In the genomic region with DNA sequence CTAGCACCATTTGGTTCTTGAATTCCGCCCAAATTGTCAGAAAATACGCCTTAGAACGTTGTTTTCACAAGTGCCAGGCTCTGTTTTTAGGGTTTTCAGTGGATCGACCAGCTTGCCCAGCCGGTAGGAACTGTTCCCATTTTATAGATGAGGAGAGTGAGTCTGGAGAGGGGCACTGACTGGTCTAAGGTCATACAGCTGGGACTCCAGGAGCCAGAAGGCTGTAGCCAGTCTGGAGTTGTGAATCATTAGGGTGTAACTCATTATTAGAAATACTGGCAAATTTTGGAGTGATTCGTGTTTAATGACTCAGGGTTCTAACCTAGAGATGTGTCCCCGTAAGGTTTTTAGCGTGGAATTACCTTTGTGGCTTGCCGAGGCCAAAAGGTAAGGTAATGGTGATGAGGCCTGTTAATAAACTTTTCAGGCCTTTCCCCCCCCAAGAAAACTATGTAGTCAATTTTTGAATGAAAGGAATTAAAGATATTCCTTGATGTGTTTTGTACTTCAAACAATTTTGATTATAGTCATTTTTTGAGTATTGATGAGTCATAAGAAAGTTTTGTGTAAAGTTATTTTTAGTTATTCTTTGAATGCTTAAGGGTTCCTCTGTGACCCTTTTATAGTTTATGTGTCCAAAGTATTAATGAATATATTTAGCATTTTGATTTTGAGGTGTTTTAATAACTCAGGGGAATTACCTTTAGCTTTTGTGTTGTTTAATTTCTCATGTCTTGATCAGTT, we compare ENCODE assay signal across 8 cellular contexts. TPM values are rescaled to one million over a fixed set of nuclear protein-coding genes. Genes with fewer than 3 reads are reported as not detected.
DNase-seq lines count a peak whose midpoint lies in the region; ATAC-seq and TF ChIP-seq lines count a peak whose summit lies in the region.

No MANE protein-coding gene starts in this region.

- no peak for ATAC-seq in left lung

- no peaks in the 10 kb centered on the region for H3K9me3 ChIP-seq in BE2C
- H3K9me3 ChIP-seq in adipocyte (ENCODE audit: control insufficient read depth, low read length): no peaks in the 10 kb centered on the region
- no peaks in the 10 kb centered on the region for H3K9me3 ChIP-seq in left lung
- no peaks in the 10 kb centered on the region for H3K9me3 ChIP-seq in transverse colon

- no peak for TF ChIP-seq POLR2A in transverse colon (IDR thresholded peaks at IDR 0.05)

- peaks cover 3% of the 10 kb centered on the region; the same call in 1 of the 2 replicates for H3K36me3 ChIP-seq in BE2C
- no peaks in the 10 kb centered on the region for H3K36me3 ChIP-seq in adipocyte (ENCODE audit: control insufficient read depth, insufficient read depth, low read length, severe bottlenecking)
- H3K36me3 ChIP-seq in left lung: no peaks in the 10 kb centered on the region
- no peaks in the 10 kb centered on the region for H3K36me3 ChIP-seq in transverse colon

- H3K9ac ChIP-seq in adipocyte (ENCODE audit: low read length): peak overlapping the region; percentile 98

- no peak for DNase-seq in BE2C
- DNase-seq in HT1080 (ENCODE audit: low read depth): peak; percentile 48
- DNase-seq in adipocyte (ENCODE audit: low read depth): peak; percentile 45
- no peak for DNase-seq in left lung
- no peak for DNase-seq in transverse colon
- DNase-seq in globus pallidus (ENCODE audit: low spot score): no peak
- no peak for DNase-seq in NCI-H187 (lab: John Stamatoyannopoulos, UW)
- DNase-seq in NCI-H1694 treated with DMSO at 0.1 percent for 48 hours (lab: John Stamatoyannopoulos, UW): no peak

- in situ Hi-C loops in transverse colon (cut with MboI; ENCODE audit: low pct_ligation_motif_present in 1 of 4, low pct_unique_long_range_greater_than_20kb in 1 of 4, low sequenced_read_pairs in 3 of 4): no loop called here

- intact Hi-C loops in left lung (cut with DNase I): loop anchor here in 1 of 2 donors (10.0 kb wide), 1 partner anchor 104 kb away; the partner anchor contains the start of gene VPS26C
- intact Hi-C loops in transverse colon (cut with DNase I; ENCODE audit: low total_unique reads): loop anchor here (10.0 kb wide), 1 partner anchor 196 kb away; no protein-coding TSS in a partner anchor

- WGBS in transverse colon (ENCODE audit: low coverage in 1 of 2), 2 donors: 4 to 10% methylated on average over 5 to 9 of the region's 9 CpGs

- no peaks in the 10 kb centered on the region for H3K27me3 ChIP-seq in BE2C
- no peaks in the 10 kb centered on the region for H3K27me3 ChIP-seq in adipocyte (replicated peaks; ENCODE audit: control insufficient read depth, insufficient read depth, low read length)
- no peaks in the 10 kb centered on the region for H3K27me3 ChIP-seq in left lung
- no peaks in the 10 kb centered on the region for H3K27me3 ChIP-seq in transverse colon

- TF ChIP-seq CTCF in BE2C (IDR thresholded peaks at IDR 0.05; ENCODE audit: low read depth, low read length): no peak
- TF ChIP-seq CTCF in left lung (IDR thresholded peaks at IDR 0.05): no peak
- TF ChIP-seq CTCF in transverse colon (IDR thresholded peaks at IDR 0.05): no peak

- H3K27ac ChIP-seq in left lung: peak overlapping the region; percentile 100
- H3K27ac ChIP-seq in transverse colon: peak overlapping the region; percentile 96 to 100 (median 100)

- H3K4me3 ChIP-seq in BE2C (ENCODE audit: low read depth, low read length) (peak overlapping the region; percentile 85), adipocyte (ENCODE audit: low read length) (peak overlapping the region; percentile 89), left lung (peak overlapping the region; percentile 79 to 87), transverse colon (peak overlapping the region; percentile 84 to 99 (median 94))

- TF ChIP-seq EP300 in transverse colon (IDR thresholded peaks at IDR 0.05; ENCODE audit: low read depth): no peak

- H3K4me1 ChIP-seq in BE2C (no peaks in the 10 kb centered on the region), adipocyte (ENCODE audit: control insufficient read depth, insufficient read depth, low read length) (peaks cover 41% of the 10 kb centered on the region), left lung (peaks cover 9 to 58% of the 10 kb centered on the region in 2 donors), transverse colon (peaks cover 24 to 62% (median 50%) of the 10 kb centered on the region in 4 donors)

RNA-seq across cellular contexts. Expression of gene DYRK1A, which starts 2.1 kb away (rescaled TPM):
- 23.5 TPM for polyA plus RNA-seq in BE2C (2012; ENCODE audit: insufficient read depth, insufficient read length, low read depth)
- 23.9 and 31.5 TPM in 2 replicates for total RNA-seq in HT1080 (2014; rRNA removed; shearing (Covaris generic))
- 16.6 and 21.0 TPM in 2 replicates for polyA plus RNA-seq in HT1080 (2015; cell fraction: cytosol; rRNA removed)
- 38.1 and 43.1 TPM in 2 replicates for polyA plus RNA-seq in HT1080 (2015; cell fraction: nucleus; rRNA removed)
- total RNA-seq in left lung: 10 to 100 TPM; 57.0 to 61.9 TPM
- 100 to 1,000 TPM in 2 of 4 donors, 10 to 100 TPM in 2; 71.5 to 116 (median 90.9) TPM for total RNA-seq in transverse colon

Comparison
In these comparisons a context has a peak if more than half of its experiments do, and no peak if none do; other contexts are left out.
1. DNase-seq: peak in HT1080 (single experiment) and adipocyte (single experiment); none in BE2C (single experiment), left lung (0 of 2), transverse colon (single experiment), globus pallidus (single experiment), NCI-H187 (0 of 2) and NCI-H1694 treated with DMSO at 0.1 percent for 48 hours (single experiment).
2. Peak in every context shown above with its lines, with median percentiles within 50 percentile points of each other: H3K4me3 ChIP-seq.